In genomic region chr14:74299061-74299545, GRCh38 we compare ENCODE assay signal across 11 cellular contexts. TPM values are rescaled to one million over a fixed set of nuclear protein-coding genes. Genes with fewer than 3 reads are reported as not detected.
DNase-seq lines count a peak whose midpoint lies in the region; ATAC-seq and TF ChIP-seq lines count a peak whose summit lies in the region.
"Had no signal": no experiment of that assay in that cellular context is flagged by ENCODE, and none has a peak within 500 bp of the region (broad histone marks: within the 10 kb centered on the region; RNA-seq: fewer than 3 reads in every experiment).

No MANE protein-coding gene starts in this region.

- H3K9me3 Mint-ChIP-seq in activated CD8-positive, alpha-beta T cell treated with anti-CD3 and anti-CD28 coated beads for 36 hours, result no peaks in the 10 kb centered on the region
- H3K9me3 Mint-ChIP-seq in activated CD8-positive, alpha-beta T cell treated with anti-CD3 and anti-CD28 coated beads, Interleukin-2, amount 10 ng/mL, durations not matched to agents 7 days and 5 days (ENCODE audit: insufficient read depth), result no peaks in the 10 kb centered on the region

- no peak for TF ChIP-seq EP300 in stomach (IDR thresholded peaks at IDR 0.05)

- H3K4me3 ChIP-seq in stomach, result no peak overlapping the region
- H3K4me3 ChIP-seq: SJSA1 had no signal

- H3K9me3 ChIP-seq in stomach, result no peaks in the 10 kb centered on the region
- H3K9me3 ChIP-seq: SJSA1 had no signal

- H3K4me1 Mint-ChIP-seq in activated CD8-positive, alpha-beta T cell treated with anti-CD3 and anti-CD28 coated beads for 36 hours (ENCODE audit: low read depth), result peaks cover 23% of the 10 kb centered on the region
- H3K4me1 Mint-ChIP-seq in activated CD8-positive, alpha-beta T cell treated with anti-CD3 and anti-CD28 coated beads, Interleukin-2, amount 10 ng/mL, durations not matched to agents 7 days and 5 days (ENCODE audit: low read depth), result peaks cover 22% of the 10 kb centered on the region

- peaks cover 9 to 45% (median 24%) of the 10 kb centered on the region in 4 donors for H3K4me1 ChIP-seq in stomach

- CTCF ChIA-PET in activated CD8-positive, alpha-beta T cell treated with anti-CD3 and anti-CD28 coated beads for 36 hours (lab: Charles Lee), result interaction anchor here (1.0 kb wide), 1 partner anchor 46 kb away, joined by 3 read pairs; no protein-coding TSS in a partner anchor
- CTCF ChIA-PET in activated CD8-positive, alpha-beta T cell treated with anti-CD3 and anti-CD28 coated beads, Interleukin-2, amount 10 ng/mL, durations not matched to agents 7 days and 5 days (lab: Charles Lee), result interaction anchor here (0.9 kb wide), 1 partner anchor 226 kb away, joined by 3 read pairs; no protein-coding TSS in a partner anchor

- WGBS in stomach, 5 donors, result 54 to 79% (median 58%) methylated on average over 10 of the region's 10 CpGs

- intact Hi-C loops in activated CD8-positive, alpha-beta T cell treated with anti-CD3 and anti-CD28 coated beads for 36 hours (cut with micrococcal nuclease), result no loop called here
- intact Hi-C loops in stomach (cut with DNase I; ENCODE audit: low total_unique reads), result no loop called here

- DNase-seq in activated CD8-positive, alpha-beta T cell treated with anti-CD3 and anti-CD28 coated beads for 36 hours, result no peak
- DNase-seq in activated CD8-positive, alpha-beta T cell treated with anti-CD3 and anti-CD28 coated beads, Interleukin-2, amount 10 ng/mL, durations not matched to agents 7 days and 5 days, result no peak
- peak; percentile 19 for DNase-seq in activated T-helper 9 cell treated with anti-CD3 and anti-CD28 coated beads, Interleukin-2, amount 50 U/mL, for 16 hours (ENCODE audit: low read depth)
- DNase-seq in iris pigment epithelial cell (ENCODE audit: low read depth) (peak; percentile 19), stomach (no peak), iPS-NIHi7 (ENCODE audit: extremely low spot score) (no peak)

- POLR2A ChIA-PET in activated CD8-positive, alpha-beta T cell treated with anti-CD3 and anti-CD28 coated beads for 36 hours (lab: Charles Lee), result no interaction called here
- POLR2A ChIA-PET in activated CD8-positive, alpha-beta T cell treated with anti-CD3 and anti-CD28 coated beads, Interleukin-2, amount 10 ng/mL, durations not matched to agents 7 days and 5 days (lab: Charles Lee), result no interaction called here

- TF ChIP-seq POLR2A in stomach (IDR thresholded peaks at IDR 0.05), result no peak

- H3K4me3 Mint-ChIP-seq in activated CD8-positive, alpha-beta T cell treated with anti-CD3 and anti-CD28 coated beads for 36 hours, result no peak overlapping the region
- H3K4me3 Mint-ChIP-seq in activated CD8-positive, alpha-beta T cell treated with anti-CD3 and anti-CD28 coated beads, Interleukin-2, amount 10 ng/mL, durations not matched to agents 7 days and 5 days, result no peak overlapping the region

- peak overlapping the region; percentile 13 for H3K27ac Mint-ChIP-seq in activated CD8-positive, alpha-beta T cell treated with anti-CD3 and anti-CD28 coated beads for 36 hours
- H3K27ac Mint-ChIP-seq in activated CD8-positive, alpha-beta T cell treated with anti-CD3 and anti-CD28 coated beads, Interleukin-2, amount 10 ng/mL, durations not matched to agents 7 days and 5 days, result no peak overlapping the region

- H3K36me3 Mint-ChIP-seq in activated CD8-positive, alpha-beta T cell treated with anti-CD3 and anti-CD28 coated beads for 36 hours (ENCODE audit: low read depth), result peaks cover 24% of the 10 kb centered on the region
- H3K36me3 Mint-ChIP-seq in activated CD8-positive, alpha-beta T cell treated with anti-CD3 and anti-CD28 coated beads, Interleukin-2, amount 10 ng/mL, durations not matched to agents 7 days and 5 days (ENCODE audit: low read depth), result peaks cover 14% of the 10 kb centered on the region

- no peak for TF ChIP-seq CTCF in activated CD8-positive, alpha-beta T cell treated with anti-CD3 and anti-CD28 coated beads for 36 hours (IDR thresholded peaks at IDR 0.05)
- no peak for TF ChIP-seq CTCF in stomach (IDR thresholded peaks at IDR 0.05)

- ATAC-seq in activated CD8-positive, alpha-beta T cell treated with anti-CD3 and anti-CD28 coated beads for 36 hours, result no peak
- ATAC-seq in activated CD8-positive, alpha-beta T cell treated with anti-CD3 and anti-CD28 coated beads, Interleukin-2, amount 10 ng/mL, durations not matched to agents 7 days and 5 days, result no peak
- ATAC-seq in GM18868 (IDR thresholded peaks at IDR 0.05; ENCODE audit: unreplicated experiment) (no peak), GM21367 (IDR thresholded peaks at IDR 0.05; ENCODE audit: unreplicated experiment) (no peak)

- no peaks in the 10 kb centered on the region for H3K27me3 Mint-ChIP-seq in activated CD8-positive, alpha-beta T cell treated with anti-CD3 and anti-CD28 coated beads for 36 hours
- no peaks in the 10 kb centered on the region for H3K27me3 Mint-ChIP-seq in activated CD8-positive, alpha-beta T cell treated with anti-CD3 and anti-CD28 coated beads, Interleukin-2, amount 10 ng/mL, durations not matched to agents 7 days and 5 days (ENCODE audit: low read depth)

- H3K27me3 ChIP-seq in stomach, result no peaks in the 10 kb centered on the region
- H3K27me3 ChIP-seq: SJSA1 had no signal

- H3K27ac ChIP-seq in stomach, result peak overlapping the region in 4 of 5 donors; percentile 29 to 55 (median 34)
- H3K27ac ChIP-seq: SJSA1 had no signal

- H3K36me3 ChIP-seq in stomach, result peaks cover 22 to 57% (median 55%) of the 10 kb centered on the region in 4 donors

RNA-seq across cellular contexts. Expression of gene ABCD4, which starts 3.6 kb away (rescaled TPM):
- total RNA-seq in activated CD8-positive, alpha-beta T cell treated with anti-CD3 and anti-CD28 coated beads for 36 hours, result 10 to 100 TPM; 44.6 to 46.0 TPM
- 10 to 100 TPM; 41.9 to 43.2 TPM for total RNA-seq in activated CD8-positive, alpha-beta T cell treated with anti-CD3 and anti-CD28 coated beads, Interleukin-2, amount 10 ng/mL, durations not matched to agents 7 days and 5 days
- 100 to 1,000 TPM in 1 of 5 donors, 10 to 100 TPM in 4; 31.3 to 108 (median 44.3) TPM for total RNA-seq in stomach
- 10 to 100 TPM; 18.1 to 32.1 (median 19.7) TPM for polyA plus RNA-seq in stomach

RNA-seq across cellular contexts. Expression of gene VRTN, which starts 49.2 kb away (rescaled TPM):
- total RNA-seq in activated CD8-positive, alpha-beta T cell treated with anti-CD3 and anti-CD28 coated beads for 36 hours, result not detected
- total RNA-seq in activated CD8-positive, alpha-beta T cell treated with anti-CD3 and anti-CD28 coated beads, Interleukin-2, amount 10 ng/mL, durations not matched to agents 7 days and 5 days, result not detected
- not detected for total RNA-seq in stomach
- not detected for polyA plus RNA-seq in stomach
- total RNA-seq: SJSA1, subcutaneous adipose tissue had no signal
- polyA plus RNA-seq: neural cell had no signal

RNA-seq across cellular contexts. Expression of gene VSX2, which starts 59.9 kb away (rescaled TPM):
- total RNA-seq in activated CD8-positive, alpha-beta T cell treated with anti-CD3 and anti-CD28 coated beads for 36 hours, result not detected
- not detected for total RNA-seq in activated CD8-positive, alpha-beta T cell treated with anti-CD3 and anti-CD28 coated beads, Interleukin-2, amount 10 ng/mL, durations not matched to agents 7 days and 5 days
- total RNA-seq in stomach, result not detected
- not detected for polyA plus RNA-seq in stomach
- total RNA-seq: SJSA1, subcutaneous adipose tissue had no signal
- polyA plus RNA-seq: neural cell had no signal

Comparison
In these comparisons a context has a peak if more than half of its experiments do, and no peak if none do; other contexts are left out.
1. DNase-seq: peak in activated T-helper 9 cell treated with anti-CD3 and anti-CD28 coated beads, Interleukin-2, amount 50 U/mL, for 16 hours (single experiment) and iris pigment epithelial cell (single experiment); none in activated CD8-positive, alpha-beta T cell treated with anti-CD3 and anti-CD28 coated beads for 36 hours (single experiment), activated CD8-positive, alpha-beta T cell treated with anti-CD3 and anti-CD28 coated beads, Interleukin-2, amount 10 ng/mL, durations not matched to agents 7 days and 5 days (single experiment), stomach (single experiment) and iPS-NIHi7 (single experiment).